13 cellular contexts compared by ENCODE assay signal in genomic region chr5:132635873-132636272, GRCh38.
A peak's percentile ranks its signal among the peaks of the same experiment; 100 is the strongest.
DNase-seq lines count a peak whose midpoint lies in the region; ATAC-seq and TF ChIP-seq lines count a peak whose summit lies in the region.
"Had no signal": no experiment of that assay in that cellular context is flagged by ENCODE, and none has a peak within 500 bp of the region (broad histone marks: within the 10 kb centered on the region; RNA-seq: fewer than 3 reads in every experiment).

No MANE protein-coding gene starts in this region.

- no peak for TF ChIP-seq CTCF in GM10266 (IDR thresholded peaks at IDR 0.05; ENCODE audit: control insufficient read depth, insufficient read depth, low read depth, missing control alignments)

- no peaks in the 10 kb centered on the region for H3K9me3 ChIP-seq in KOPT-K1 (ENCODE audit: insufficient read depth, low read length, poor library complexity, severe bottlenecking)
- H3K9me3 ChIP-seq: BLaER1 had no signal

- peaks cover 50% of the 10 kb centered on the region for H3K36me3 ChIP-seq in KOPT-K1 (ENCODE audit: insufficient read depth, low read length)

- peak; percentile 56 for ATAC-seq in GM18868 (IDR thresholded peaks at IDR 0.05; ENCODE audit: unreplicated experiment)
- ATAC-seq in HG02678 (IDR thresholded peaks at IDR 0.05; ENCODE audit: unreplicated experiment), result peak; percentile 51

- H3K27ac ChIP-seq in KOPT-K1 (ENCODE audit: low read depth, low read length, poor library complexity, severe bottlenecking), result peak overlapping the region; percentile 55
- H3K27ac ChIP-seq: BLaER1, parathyroid adenoma had no signal

- DNase-seq in GM10266 (ENCODE audit: extremely low spot score) (peak; percentile 48), DMS79 treated with DMSO at 0.1 percent for 48 hours (lab: John Stamatoyannopoulos, UW) (no peak), NCI-H128 (lab: John Stamatoyannopoulos, UW; ENCODE audit: unreplicated experiment) (no peak)
- DNase-seq in activated CD8-positive, alpha-beta memory T cell treated with anti-CD3 and anti-CD28 coated beads, Interleukin-2, amount 50 U/mL, for 4 hours, result no peak
- no peak for DNase-seq in NK-92 treated with Interleukin-12 subunit alpha and Interleukin-12 subunit beta, amount 100 ng/mL, for 24 hours (lab: John Stamatoyannopoulos, UW)
- DNase-seq: activated CD4-positive, alpha-beta T cell treated with anti-CD3 and anti-CD28 coated beads, Interleukin-2, amount 50 U/mL, for 4 hours; EL; NCI-H748 treated with DMSO at 0.1 percent for 48 hours had no signal
